In genomic region chr3:100621251-100621650, GRCh38 we compare ENCODE assay signal across 9 cellular contexts. TPM values are rescaled to one million over a fixed set of nuclear protein-coding genes. Genes with fewer than 3 reads are reported as not detected.
"Had no signal": no experiment of that assay in that cellular context is flagged by ENCODE, and none has a peak within 500 bp of the region (broad histone marks: within the 10 kb centered on the region; RNA-seq: fewer than 3 reads in every experiment).

No MANE protein-coding gene starts in this region.

- H2AFZ ChIP-seq: GM23338 had no signal

- H3K27ac Mint-ChIP-seq: GM23338, H9 had no signal

- H3K4me3 Mint-ChIP-seq: GM23338, H9 had no signal

- H3K4me1 Mint-ChIP-seq: GM23338, H9 had no signal

- ATAC-seq: GM23338 had no signal

- H3K4me3 ChIP-seq: GM23338 had no signal

- H3K27ac ChIP-seq: HL-60 had no signal

- FAIRE-seq: H1, H54 had no signal

- H3K4me2 ChIP-seq: GM23338 had no signal

- DNase-seq: H9, HCEC 1CT, IMR-90, KBM-7 had no signal

RNA-seq across cellular contexts. Expression of gene ADGRG7, which starts 11.8 kb away (rescaled TPM):
- total RNA-seq: GM23338, H1, H9, HT1080, IMR-90 had no signal
- polyA plus RNA-seq: GM23338, H1, IMR-90 had no signal
